9 cellular contexts compared by ENCODE assay signal in genomic region chr22:31748490-31748889, GRCh38. TPM values are rescaled to one million over a fixed set of nuclear protein-coding genes. Genes with fewer than 3 reads are reported as not detected.
DNase-seq lines count a peak whose midpoint lies in the region; ATAC-seq and TF ChIP-seq lines count a peak whose summit lies in the region.
"Had no signal": no experiment of that assay in that cellular context is flagged by ENCODE, and none has a peak within 500 bp of the region (broad histone marks: within the 10 kb centered on the region; RNA-seq: fewer than 3 reads in every experiment).

No MANE protein-coding gene starts in this region.

- 12 to 18% methylated on average over 2 of the region's 2 CpGs for WGBS in esophagus squamous epithelium, 2 donors

- TF ChIP-seq POLR2A in esophagus squamous epithelium (IDR thresholded peaks at IDR 0.05) = no peak

- no peak for ATAC-seq in Panc1

- CTCF ChIA-PET in Panc1 (lab: Charles Lee) = no interaction called here

- TSS peak; percentile 69 for BruUV-seq in Panc1 (replicated peaks; lab: Mats Ljungman, UMichigan)

- peaks cover 9% of the 10 kb centered on the region; the same call in 1 of the 2 replicates for H3K36me3 ChIP-seq in Panc1 (ENCODE audit: control insufficient read depth, insufficient read depth, low read length)
- H3K36me3 ChIP-seq in esophagus squamous epithelium = peaks cover 0 to 14% (median 0%) of the 10 kb centered on the region in 3 donors

- no peaks in the 10 kb centered on the region for H3K27me3 ChIP-seq in Panc1 (ENCODE audit: control insufficient read depth, insufficient read depth, low read length)
- no peaks in the 10 kb centered on the region for H3K27me3 ChIP-seq in esophagus squamous epithelium

- DNase-seq in NCI-H748 (lab: John Stamatoyannopoulos, UW; ENCODE audit: unreplicated experiment) (peak; percentile 6), NCI-H748 treated with DMSO at 0.1 percent for 48 hours (lab: John Stamatoyannopoulos, UW) (no peak), Panc1 (ENCODE audit: low read depth, low spot score) (no peak), esophagus squamous epithelium (lab: John Stamatoyannopoulos, UW) (no peak), skeletal muscle cell (ENCODE audit: low read depth) (no peak), AG20443 (ENCODE audit: low spot score) (no peak), GM19240 (ENCODE audit: insufficient read length, low spot score) (no peak), G401 (ENCODE audit: low spot score) (no peak)
- DNase-seq: NCI-H2107 had no signal

- POLR2A ChIA-PET in Panc1 (lab: Charles Lee) = no interaction called here

- H3K9me3 ChIP-seq in Panc1 (ENCODE audit: control insufficient read depth, insufficient read depth, low read depth, low read length) (no peaks in the 10 kb centered on the region), esophagus squamous epithelium (no peaks in the 10 kb centered on the region)

- peak overlapping the region; percentile 96 to 97 for H3K4me3 ChIP-seq in Panc1 (ENCODE audit: low read depth in 2 of 2, low read length in 2 of 2)
- peak overlapping the region; percentile 64 to 96 (median 88) for H3K4me3 ChIP-seq in esophagus squamous epithelium
- peak overlapping the region; percentile 67 for H3K4me3 ChIP-seq in skeletal muscle cell (ENCODE audit: low read depth, low read length)

- H3K27ac ChIP-seq in Panc1 (ENCODE audit: low read length) (peak overlapping the region; percentile 96), esophagus squamous epithelium (peak overlapping the region in 2 of 4 donors; percentile 95)

- in situ Hi-C loops in Panc1 (cut with HindIII; ENCODE audit: low pct_unique_long_range_greater_than_20kb, low sequenced_read_pairs) (no loop called here), G401 (cut with HindIII; ENCODE audit: low sequenced_read_pairs) (no loop called here)

- intact Hi-C loops in Panc1 (cut with micrococcal nuclease; ENCODE audit: unreplicated experiment) = no loop called here
- intact Hi-C loops in esophagus squamous epithelium (cut with DNase I) = no loop called here

- H3K4me1 ChIP-seq in Panc1 (ENCODE audit: control insufficient read depth, insufficient read depth, low read length) (peaks cover 25% of the 10 kb centered on the region), esophagus squamous epithelium (peaks cover 27 to 56% (median 29%) of the 10 kb centered on the region in 3 donors)

- TF ChIP-seq CTCF in Panc1 (IDR thresholded peaks at IDR 0.05) = no peak
- TF ChIP-seq CTCF in esophagus squamous epithelium (IDR thresholded peaks at IDR 0.05) = no peak

RNA-seq across cellular contexts. Expression of gene PRR14L, which starts 1.4 kb away (rescaled TPM):
- 45.7 TPM for total RNA-seq in Panc1 (2021; ENCODE audit: unreplicated experiment)
- polyA plus RNA-seq in Panc1 (2012; ENCODE audit: insufficient read length) = 7.5 TPM
- total RNA-seq in esophagus squamous epithelium = 10 to 100 TPM; 17.2 to 30.5 (median 25.7) TPM
- 3.9 and 5.3 TPM in 2 replicates for total RNA-seq in G401 (2014; rRNA removed; shearing (Covaris generic))

RNA-seq across cellular contexts. Expression of gene DEPDC5, which starts 5.3 kb away (rescaled TPM):
- 20.2 TPM for total RNA-seq in Panc1 (2021; ENCODE audit: unreplicated experiment)
- 8.0 TPM for polyA plus RNA-seq in Panc1 (2012; ENCODE audit: insufficient read length)
- 10 to 100 TPM in 3 of 4 donors, 1 to 10 TPM in 1; 9.0 to 22.5 (median 15.0) TPM for total RNA-seq in esophagus squamous epithelium
- total RNA-seq in G401 (2014; rRNA removed; shearing (Covaris generic)) = 12.9 and 15.6 TPM in 2 replicates
